In the genomic region with DNA sequence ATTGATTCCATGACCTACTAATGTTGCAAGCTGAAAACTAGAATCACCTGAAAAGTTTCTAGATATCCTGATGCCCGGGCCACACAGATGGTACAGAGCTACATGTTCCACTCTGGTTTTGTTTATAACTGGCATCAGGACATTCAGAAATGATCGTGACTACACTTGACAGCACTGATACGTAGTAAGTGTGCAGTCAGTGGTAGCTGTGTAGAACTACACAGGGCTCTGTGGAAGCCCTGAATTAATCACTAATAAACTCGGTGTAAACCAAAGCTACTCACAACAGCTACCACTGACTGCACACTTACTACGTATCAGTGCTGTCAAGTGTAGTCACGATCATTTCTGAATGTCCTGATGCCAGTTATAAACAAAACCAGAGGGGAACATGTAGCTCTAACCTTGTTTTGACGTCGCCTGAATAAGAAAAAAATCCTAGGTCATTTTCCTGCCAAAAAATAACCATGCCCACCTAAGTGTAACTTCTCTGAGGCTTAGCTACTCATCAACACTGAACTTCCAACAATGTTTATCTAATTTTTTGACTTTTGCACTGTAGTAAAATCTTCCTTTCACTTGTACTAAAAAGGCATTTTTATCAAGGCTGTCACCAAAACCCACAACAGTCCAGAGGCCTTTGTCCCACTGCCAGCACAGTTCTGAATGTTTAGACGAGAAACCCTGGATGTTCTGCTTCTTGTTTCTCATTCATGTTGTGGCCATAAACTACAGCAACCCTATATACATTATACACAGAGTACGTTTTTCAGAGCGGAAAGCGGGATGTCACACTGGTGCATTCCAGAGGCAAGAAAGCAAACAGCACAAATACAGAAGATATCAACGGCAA, we compare ENCODE assay signal across 12 cellular contexts.
DNase-seq lines count a peak whose midpoint lies in the region; ATAC-seq and TF ChIP-seq lines count a peak whose summit lies in the region.
"Had no signal": no experiment of that assay in that cellular context is flagged by ENCODE, and none has a peak within 500 bp of the region (broad histone marks: within the 10 kb centered on the region; RNA-seq: fewer than 3 reads in every experiment).

No MANE protein-coding gene starts in this region.

- H3K4me3 ChIP-seq in IMR-90 (ENCODE audit: insufficient read depth, low read depth, low read length) = peak overlapping the region; percentile 9; the same call in 1 of the 2 replicates
- H3K4me3 ChIP-seq in mesodermal cell (ENCODE audit: extremely low read depth, insufficient read depth, low read length, poor library complexity, severe bottlenecking) = no peak overlapping the region
- no peak overlapping the region for H3K4me3 ChIP-seq in thyroid gland (replicated peaks in 1 of 3)
- no peak overlapping the region for H3K4me3 ChIP-seq in left lung

- peak overlapping the region; percentile 85 for H3K4me2 ChIP-seq in IMR-90 (ENCODE audit: low read depth, low read length)

- peaks cover 1% of the 10 kb centered on the region for H3K27me3 Mint-ChIP-seq in endothelial cell (ENCODE audit: unreplicated experiment)
- H3K27me3 Mint-ChIP-seq: activated T-helper 17 cell treated with anti-CD3 and anti-CD28 coated beads, Interleukin-2, amount 50 U/mL, for 72 hours had no signal

- peaks cover 0 to 8% of the 10 kb centered on the region in 2 experiments; a peak in 1 of 4 replicates for H3K79me1 ChIP-seq in IMR-90 (ENCODE audit: low read depth in 1 of 2, low read length in 2 of 2)

- H3K27me3 ChIP-seq in IMR-90 (ENCODE audit: control insufficient read depth, insufficient read depth, low read length) (no peaks in the 10 kb centered on the region), thyroid gland (no peaks in the 10 kb centered on the region), left lung (no peaks in the 10 kb centered on the region)

- no peak overlapping the region for H4K5ac ChIP-seq in IMR-90 (ENCODE audit: low read depth, low read length)

- POLR2A ChIA-PET in IMR-90 (lab: Charles Lee; ENCODE audit: unreplicated experiment) = interaction anchor here (0.6 to 0.9 kb wide), 2 partner anchors 12 to 453 kb away, joined by 3 read pairs; no protein-coding TSS in a partner anchor

- no peak overlapping the region; the same call in 1 of the 2 replicates for H2AK5ac ChIP-seq in IMR-90 (ENCODE audit: low read depth, low read length)

- H3K9me3 Mint-ChIP-seq in endothelial cell (ENCODE audit: unreplicated experiment) = no peaks in the 10 kb centered on the region
- H3K9me3 Mint-ChIP-seq: activated T-helper 17 cell treated with anti-CD3 and anti-CD28 coated beads, Interleukin-2, amount 50 U/mL, for 72 hours; T-helper 2 cell treated with Interferon-gamma antibody and Interleukin-4, amounts not matched to agents 5 μg/mL and 100 μg/mL, for 36 hours had no signal

- BruUV-seq in IMR-90 (replicated peaks; lab: Mats Ljungman, UMichigan) = no TSS peak

- intact Hi-C loops in IMR-90 (cut with micrococcal nuclease) (loop anchor here (5.0 to 10.0 kb wide), 2 partner anchors 146 to 222 kb away; no protein-coding TSS in a partner anchor), thyroid gland (cut with DNase I) (no loop called here), left lung (cut with DNase I) (no loop called here)

- peak overlapping the region; percentile 63; the same call in 1 of the 2 replicates for H3K18ac ChIP-seq in IMR-90 (ENCODE audit: low read depth, low read length)

- 0% methylated on average over 2 of the region's 13 CpGs; no CpG with 5 or more reads in 1 of the 2 experiments for WGBS in IMR-90 (ENCODE audit: extremely low coverage in 2 of 2, insufficient read length in 1 of 2), 2 experiments
- WGBS in mesodermal cell (ENCODE audit: insufficient coverage in 2 of 2), 2 experiments = 90 to 92% methylated on average over 7 to 10 of the region's 13 CpGs
- WGBS in thyroid gland, 2 donors = 54 to 61% methylated on average over 13 of the region's 13 CpGs

- peaks cover 55% of the 10 kb centered on the region for H3K36me3 Mint-ChIP-seq in endothelial cell (ENCODE audit: low read depth, unreplicated experiment)
- H3K36me3 Mint-ChIP-seq: naive B cell had no signal

- peak overlapping the region; percentile 77 for H2BK120ac ChIP-seq in IMR-90 (ENCODE audit: low read depth, low read length)

- no peaks in the 10 kb centered on the region for H4K20me1 ChIP-seq in IMR-90 (ENCODE audit: insufficient read depth, low read length)

- no peak overlapping the region; the same call in 1 of the 2 replicates for H3K9ac ChIP-seq in IMR-90 (ENCODE audit: low read depth, low read length)

- peak overlapping the region; percentile 17 for H3K4me3 Mint-ChIP-seq in endothelial cell (ENCODE audit: unreplicated experiment)
- H3K4me3 Mint-ChIP-seq: activated T-helper 17 cell treated with anti-CD3 and anti-CD28 coated beads, Interleukin-2, amount 50 U/mL, for 72 hours; naive B cell; T-helper 2 cell treated with Interferon-gamma antibody and Interleukin-4, amounts not matched to agents 5 μg/mL and 100 μg/mL, for 36 hours had no signal

- dilution Hi-C loops in IMR-90 (cut with HindIII; ENCODE audit: low sequenced_read_pairs, unreplicated experiment) = no loop called here

- peak overlapping the region in 1 of 2 experiments; percentile 69; a peak in 2 of 4 replicates for H4K8ac ChIP-seq in IMR-90 (ENCODE audit: low read depth in 2 of 2, low read length in 2 of 2)

- in situ Hi-C loops in IMR-90 (cut with MboI; ENCODE audit: low sequenced_read_pairs) = loop anchor here (10.0 kb wide), 1 partner anchor 148 kb away; the partner anchor contains the start of gene TGFBR3

- H3K27ac Mint-ChIP-seq in endothelial cell (ENCODE audit: unreplicated experiment) = no peak overlapping the region
- H3K27ac Mint-ChIP-seq: activated T-helper 17 cell treated with anti-CD3 and anti-CD28 coated beads, Interleukin-2, amount 50 U/mL, for 72 hours; naive B cell; T-helper 2 cell treated with Interferon-gamma antibody and Interleukin-4, amounts not matched to agents 5 μg/mL and 100 μg/mL, for 36 hours had no signal

- H3K4me1 Mint-ChIP-seq in endothelial cell (ENCODE audit: unreplicated experiment) = peaks cover 11% of the 10 kb centered on the region

- H3K27ac ChIP-seq in IMR-90 (ENCODE audit: insufficient read depth, low read length) (peak overlapping the region; percentile 13), mesodermal cell (ENCODE audit: low read depth, low read length, severe bottlenecking) (peak overlapping the region; percentile 94), thyroid gland (peak overlapping the region; percentile 75 to 98 (median 98)), left lung (peak overlapping the region in 1 of 2 donors; percentile 40)

- TF ChIP-seq POLR2A in IMR-90 (IDR thresholded peaks at IDR 0.05; ENCODE audit: low read depth, low read length) = no peak
- TF ChIP-seq POLR2A in thyroid gland (IDR thresholded peaks at IDR 0.05) = no peak

- DNase-seq in IMR-90 (peak; percentile 58), endothelial cell (ENCODE audit: low spot score) (no peak), thyroid gland (peak; percentile 39 to 49), NCI-H69 (lab: John Stamatoyannopoulos, UW) (no peak), left lung (no peak), OCI-M2 (lab: John Stamatoyannopoulos, UW; ENCODE audit: unreplicated experiment) (no peak)
- DNase-seq: naive B cell, NCI-H446 treated with DMSO at 0.1 percent for 48 hours had no signal

- H4K91ac ChIP-seq in IMR-90 (ENCODE audit: insufficient read depth, low read depth, low read length) = peak overlapping the region; percentile 58

- peak overlapping the region; percentile 1; the same call in 1 of the 2 replicates for H3K56ac ChIP-seq in IMR-90 (ENCODE audit: extremely low read depth, insufficient read depth, low read length)

- H3K36me3 ChIP-seq in IMR-90 (ENCODE audit: control insufficient read depth, insufficient read depth, low read length) (peaks cover 9% of the 10 kb centered on the region), mesodermal cell (ENCODE audit: control insufficient read depth, insufficient read depth, low read length) (peaks cover 7% of the 10 kb centered on the region), thyroid gland (no peaks in the 10 kb centered on the region), left lung (no peaks in the 10 kb centered on the region)

- H2BK15ac ChIP-seq in IMR-90 (ENCODE audit: low read depth, low read length) = 0 out of 3 replicates have a peak overlapping the region, but pooled peaks have one; percentile 40

- peak overlapping the region; percentile 45; the same call in 1 of the 2 replicates for H3K4ac ChIP-seq in IMR-90 (ENCODE audit: low read depth, low read length)

- H2BK20ac ChIP-seq in IMR-90 (ENCODE audit: low read depth, low read length) = peak overlapping the region; percentile 55

- H3K9me3 ChIP-seq in IMR-90 (ENCODE audit: control insufficient read depth, insufficient read depth, low read length) (no peaks in the 10 kb centered on the region), mesodermal cell (ENCODE audit: control insufficient read depth, low read length) (no peaks in the 10 kb centered on the region), thyroid gland (no peaks in the 10 kb centered on the region), left lung (no peaks in the 10 kb centered on the region)

- TF ChIP-seq CTCF in IMR-90 (conservative IDR thresholded peaks at IDR 0.05; ENCODE audit: low read depth, low read length) (no peak), endothelial cell (IDR thresholded peaks at IDR 0.05; ENCODE audit: unreplicated experiment) (no peak), thyroid gland (IDR thresholded peaks at IDR 0.05) (peak in 1 of 6 experiments; percentile 15), left lung (IDR thresholded peaks at IDR 0.05) (no peak)

- ATAC-seq in IMR-90 (ENCODE audit: low read depth) = peak; percentile 48
- no peak for ATAC-seq in HG02763 (IDR thresholded peaks at IDR 0.05; ENCODE audit: unreplicated experiment)
- ATAC-seq in left lung = no peak
- ATAC-seq: activated T-helper 17 cell treated with anti-CD3 and anti-CD28 coated beads, Interleukin-2, amount 50 U/mL, for 72 hours had no signal

- H3K14ac ChIP-seq in IMR-90 (replicated peaks; ENCODE audit: low read depth, low read length) = peak overlapping the region; percentile 35; the same call in 1 of the 2 replicates

- H3K4me1 ChIP-seq in IMR-90 (ENCODE audit: control insufficient read depth, insufficient read depth, low read length) (peaks cover 23% of the 10 kb centered on the region), mesodermal cell (ENCODE audit: control insufficient read depth, insufficient read depth, low read length, poor library complexity, severe bottlenecking) (peaks cover 34% of the 10 kb centered on the region), thyroid gland (peaks cover 46 to 49% of the 10 kb centered on the region in 2 donors), left lung (peaks cover 16 to 22% of the 10 kb centered on the region in 2 donors)

- no peak for TF ChIP-seq RAD21 in IMR-90 (IDR thresholded peaks at IDR 0.05; ENCODE audit: low read length)

- CTCF ChIA-PET in IMR-90 (lab: Yijun Ruan, JAX) = interaction anchor here (0.6 to 1.3 kb wide), 2 partner anchors 13 to 107 kb away, joined by 3 to 8 read pairs; no protein-coding TSS in a partner anchor

- H2AFZ ChIP-seq in IMR-90 (replicated peaks; ENCODE audit: low read length, poor library complexity) = peak overlapping the region; percentile 56

- H2BK5ac ChIP-seq in IMR-90 (ENCODE audit: low read depth, low read length, poor library complexity, severe bottlenecking) = peak overlapping the region; percentile 69

- H3K9me1 ChIP-seq in IMR-90 (ENCODE audit: insufficient read depth, low read length) = peaks cover 23% of the 10 kb centered on the region

- H2AK9ac ChIP-seq in IMR-90 (replicated peaks; ENCODE audit: low read depth, low read length, poor library complexity) = no peak overlapping the region

- H3K23ac ChIP-seq in IMR-90 (ENCODE audit: low read depth, low read length) = peak overlapping the region; percentile 44

Comparison
In these comparisons a context has a peak if more than half of its experiments do, and no peak if none do; other contexts are left out.
1. DNase-seq: peak in IMR-90 (single experiment) and thyroid gland (2 of 2); none in endothelial cell (single experiment), NCI-H69 (single experiment), left lung (0 of 2) and OCI-M2 (single experiment).